ENCODE assay signal across 21 cellular contexts in the genomic region with DNA sequence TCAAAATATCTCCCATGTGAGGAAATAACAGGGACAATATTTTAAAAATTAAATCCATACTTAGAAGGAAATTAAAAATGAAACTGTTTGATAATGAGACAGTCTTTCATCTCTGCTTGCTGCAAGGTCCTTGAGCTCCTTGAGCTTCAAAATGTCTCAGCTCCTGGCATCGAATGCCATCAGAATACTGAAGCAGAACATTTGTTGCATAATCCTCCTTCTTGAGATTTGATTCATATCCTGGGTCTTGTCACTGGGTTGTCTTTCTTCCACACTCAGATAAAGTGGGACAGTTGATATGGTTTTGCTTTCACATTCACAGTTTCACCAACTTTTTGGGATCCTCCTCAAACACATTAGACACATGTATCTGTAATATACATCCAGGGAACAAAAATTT. TPM values are rescaled to one million over a fixed set of nuclear protein-coding genes. Genes with fewer than 3 reads are reported as not detected.
DNase-seq lines count a peak whose midpoint lies in the region; ATAC-seq and TF ChIP-seq lines count a peak whose summit lies in the region.
"Had no signal": no experiment of that assay in that cellular context is flagged by ENCODE, and none has a peak within 500 bp of the region (broad histone marks: within the 10 kb centered on the region; RNA-seq: fewer than 3 reads in every experiment).

No MANE protein-coding gene starts in this region.

- H3K4me1 Mint-ChIP-seq in MCF 10A (ENCODE audit: insufficient read depth, unreplicated experiment): peaks cover 47% of the 10 kb centered on the region

- CTCF ChIA-PET in MCF 10A (lab: Yijun Ruan, JAX): interaction anchor here (1.0 to 1.7 kb wide), 3 partner anchors 9 to 22 kb away, joined by 4 to 7 read pairs (median 4); no protein-coding TSS in a partner anchor

- H3K27me3 ChIP-seq in breast epithelium (peaks cover 0 to 7% of the 10 kb centered on the region in 2 donors), brain microvascular endothelial cell (replicated peaks) (no peaks in the 10 kb centered on the region), right cardiac atrium (ENCODE audit: control insufficient read depth, insufficient read depth) (no peaks in the 10 kb centered on the region), upper lobe of right lung (no peaks in the 10 kb centered on the region)
- H3K27me3 ChIP-seq: esophagus muscularis mucosa, suprapubic skin had no signal

- WGBS in right cardiac atrium: 68% methylated on average over 1 of the region's 1 CpG

- ATAC-seq in right cardiac atrium (peak; percentile 51 to 58), upper lobe of right lung (peak; percentile 43)
- ATAC-seq in stimulated activated naive CD8-positive, alpha-beta T cell treated with anti-CD3 and anti-CD28 coated beads, Interleukin-15, Interleukin-2, amounts not matched to agents 100 U/mL and 50 U/mL, for 24 hours: no peak
- ATAC-seq: natural killer cell treated with Interleukin-12 subunit alpha and Interleukin-12 subunit beta and Interleukin-15 and Interleukin-18, amount 100 ng/mL, for 72 hours; Panc1 had no signal

- H3K27me3 Mint-ChIP-seq in MCF 10A (ENCODE audit: insufficient read depth, unreplicated experiment): no peaks in the 10 kb centered on the region

- H3K36me3 Mint-ChIP-seq in MCF 10A (ENCODE audit: insufficient read depth, unreplicated experiment): peaks cover 17% of the 10 kb centered on the region
- H3K36me3 Mint-ChIP-seq: natural killer cell treated with Interleukin-12 subunit alpha and Interleukin-12 subunit beta and Interleukin-15 and Interleukin-18, amount 100 ng/mL, for 72 hours had no signal

- no peak for TF ChIP-seq CTCF in MCF 10A (IDR thresholded peaks at IDR 0.05; ENCODE audit: unreplicated experiment)
- no peak for TF ChIP-seq CTCF in breast epithelium (IDR thresholded peaks at IDR 0.05)
- no peak for TF ChIP-seq CTCF in brain microvascular endothelial cell (IDR thresholded peaks at IDR 0.05; ENCODE audit: low read depth, low read length, missing control alignments)
- no peak for TF ChIP-seq CTCF in upper lobe of right lung (IDR thresholded peaks at IDR 0.05)

- no peaks in the 10 kb centered on the region for H3K4me1 ChIP-seq in breast epithelium
- no peaks in the 10 kb centered on the region for H3K4me1 ChIP-seq in right cardiac atrium (ENCODE audit: control insufficient read depth, insufficient read depth, low read length)
- H3K4me1 ChIP-seq in upper lobe of right lung: peaks cover 7% of the 10 kb centered on the region

- H3K27ac ChIP-seq in breast epithelium: no peak overlapping the region
- peak overlapping the region; percentile 60 for H3K27ac ChIP-seq in brain microvascular endothelial cell
- H3K27ac ChIP-seq in right cardiac atrium (ENCODE audit: low read length): no peak overlapping the region
- H3K27ac ChIP-seq in upper lobe of right lung: no peak overlapping the region
- H3K27ac ChIP-seq: 22Rv1, C4-2B, suprapubic skin, VCaP had no signal

- H3K36me3 ChIP-seq in breast epithelium: no peaks in the 10 kb centered on the region
- peaks cover 12% of the 10 kb centered on the region for H3K36me3 ChIP-seq in brain microvascular endothelial cell (replicated peaks)
- H3K36me3 ChIP-seq in upper lobe of right lung: no peaks in the 10 kb centered on the region
- H3K36me3 ChIP-seq: esophagus muscularis mucosa, suprapubic skin had no signal

- peak overlapping the region; percentile 62 for H3K4me3 Mint-ChIP-seq in MCF 10A (ENCODE audit: unreplicated experiment)
- H3K4me3 Mint-ChIP-seq: natural killer cell treated with Interleukin-12 subunit alpha and Interleukin-12 subunit beta and Interleukin-15 and Interleukin-18, amount 100 ng/mL, for 72 hours had no signal

- in situ Hi-C loops in brain microvascular endothelial cell (cut with HindIII; ENCODE audit: low pct_ligation_motif_present, low sequenced_read_pairs): no loop called here

- intact Hi-C loops in MCF 10A (cut with micrococcal nuclease): no loop called here
- intact Hi-C loops in breast epithelium (cut with DNase I; ENCODE audit: low total_unique reads): no loop called here
- intact Hi-C loops in right cardiac atrium (cut with DNase I): no loop called here
- intact Hi-C loops in upper lobe of right lung (cut with DNase I): no loop called here

- TF ChIP-seq POLR2A in breast epithelium (IDR thresholded peaks at IDR 0.05): no peak

- POLR2A ChIA-PET in MCF 10A (lab: Yijun Ruan, JAX): interaction anchor here (0.6 to 2.1 kb wide), 5 partner anchors 9 to 908 kb away, joined by 3 to 9 read pairs (median 3); no protein-coding TSS in a partner anchor

- no TSS peak for BruUV-seq in MCF 10A (replicated peaks; lab: Mats Ljungman, UMichigan)

- peak; percentile 58 for DNase-seq in MCF 10A (ENCODE audit: unreplicated experiment)
- DNase-seq in breast epithelium (ENCODE audit: low spot score in 2 of 2): no peak
- DNase-seq in brain microvascular endothelial cell: peak; percentile 48
- DNase-seq in right cardiac atrium: no peak
- DNase-seq in upper lobe of right lung: no peak
- DNase-seq in nucleus accumbens (lab: John Stamatoyannopoulos, UW): no peak
- DNase-seq in HT-29 (ENCODE audit: low spot score): no peak
- DNase-seq in stimulated activated naive CD8-positive, alpha-beta T cell treated with anti-CD3 and anti-CD28 coated beads, Interleukin-15, Interleukin-2, amounts not matched to agents 100 U/mL and 50 U/mL, for 24 hours: no peak
- DNase-seq: activated CD8-positive, alpha-beta memory T cell treated with anti-CD3 and anti-CD28 coated beads for 24 hours; aorta; NCI-H2029 treated with DMSO at 0.1 percent for 48 hours; NCI-H748 treated with DMSO at 0.1 percent for 48 hours had no signal

- H3K27ac Mint-ChIP-seq in MCF 10A (ENCODE audit: low read depth, unreplicated experiment): peak overlapping the region; percentile 79
- H3K27ac Mint-ChIP-seq: activated T-helper 2 cell treated with anti-CD3 and anti-CD28 coated beads, Interferon-gamma antibody, Interleukin-2, Interleukin-4, amounts not matched to agents 10 μg/mL and 5 μg/mL and 100 μg/mL, durations not matched to agents 14 hours and 24 hours and 36 hours; natural killer cell treated with Interleukin-12 subunit alpha and Interleukin-12 subunit beta and Interleukin-15 and Interleukin-18, amount 100 ng/mL, for 72 hours had no signal

- H3K9me3 ChIP-seq in breast epithelium: no peaks in the 10 kb centered on the region
- no peaks in the 10 kb centered on the region for H3K9me3 ChIP-seq in right cardiac atrium (ENCODE audit: control insufficient read depth, low read length)
- H3K9me3 ChIP-seq in upper lobe of right lung: no peaks in the 10 kb centered on the region
- H3K9me3 ChIP-seq: esophagus muscularis mucosa, suprapubic skin had no signal

- H3K4me3 ChIP-seq in breast epithelium: no peak overlapping the region
- H3K4me3 ChIP-seq in brain microvascular endothelial cell (ENCODE audit: low read depth, low read length): no peak overlapping the region
- H3K4me3 ChIP-seq in right cardiac atrium (ENCODE audit: low read length): no peak overlapping the region
- no peak overlapping the region for H3K4me3 ChIP-seq in upper lobe of right lung
- H3K4me3 ChIP-seq: esophagus muscularis mucosa, lung, suprapubic skin had no signal

- no peaks in the 10 kb centered on the region for H3K9me3 Mint-ChIP-seq in MCF 10A (ENCODE audit: unreplicated experiment)
- H3K9me3 Mint-ChIP-seq: activated T-helper 2 cell treated with anti-CD3 and anti-CD28 coated beads, Interferon-gamma antibody, Interleukin-2, Interleukin-4, amounts not matched to agents 10 μg/mL and 5 μg/mL and 100 μg/mL, durations not matched to agents 14 hours and 24 hours and 36 hours; natural killer cell treated with Interleukin-12 subunit alpha and Interleukin-12 subunit beta and Interleukin-15 and Interleukin-18, amount 100 ng/mL, for 72 hours had no signal

RNA-seq across cellular contexts. Expression of a gene that starts 27.8 kb away (rescaled TPM):
- total RNA-seq in MCF 10A (2022) (29.1 and 112 TPM in 2 replicates), breast epithelium (10 to 100 TPM in 2 of 3 donors, 1 to 10 TPM in 1; 9.2 to 43.6 (median 13.6) TPM), right cardiac atrium (10 to 100 TPM; 28.9 to 57.5 (median 34.6) TPM), upper lobe of right lung (95.1 TPM)
- 16.5 TPM for polyA plus RNA-seq in right cardiac atrium
- total RNA-seq in HT-29 (2014; rRNA removed; shearing (Covaris generic)): 0.13 TPM in 1 of 2 replicates, not detected in the other
- total RNA-seq: activated T-helper 2 cell treated with anti-CD3 and anti-CD28 coated beads, Interferon-gamma antibody, Interleukin-2, Interleukin-4, amounts not matched to agents 10 μg/mL and 5 μg/mL and 100 μg/mL, durations not matched to agents 14 hours and 24 hours and 36 hours had no signal

Comparison
In these comparisons a context has a peak if more than half of its experiments do, and no peak if none do; other contexts are left out.
1. DNase-seq: peak in MCF 10A (single experiment) and brain microvascular endothelial cell (single experiment); none in breast epithelium (0 of 2), right cardiac atrium (0 of 3), upper lobe of right lung (single experiment), nucleus accumbens (0 of 56), HT-29 (single experiment) and stimulated activated naive CD8-positive, alpha-beta T cell treated with anti-CD3 and anti-CD28 coated beads, Interleukin-15, Interleukin-2, amounts not matched to agents 100 U/mL and 50 U/mL, for 24 hours (single experiment).